In genomic region chr1:228272331-228272791, GRCh38 we compare ENCODE assay signal across 19 cellular contexts.
DNase-seq lines count a peak whose midpoint lies in the region; ATAC-seq, FAIRE-seq and TF ChIP-seq lines count a peak whose summit lies in the region.
"Had no signal": no experiment of that assay in that cellular context is flagged by ENCODE, and none has a peak within 500 bp of the region (broad histone marks: within the 10 kb centered on the region; RNA-seq: fewer than 3 reads in every experiment).

No MANE protein-coding gene starts in this region.

- DNase-seq in cardiac septum (ENCODE audit: low spot score) (peak; percentile 36), right atrium auricular region (ENCODE audit: low spot score) (no peak), K562 (ENCODE audit: extremely low read depth in 1 of 4, low spot score in 3 of 4) (no peak), neural crest cell (ENCODE audit: low read depth, low spot score) (no peak), upper lobe of right lung (peak; percentile 32), cortex of kidney (lab: John Stamatoyannopoulos, UW) (no peak), NCI-H526 (lab: John Stamatoyannopoulos, UW) (no peak)
- DNase-seq: GF-D8, KG1, NCI-H1436, NCI-H2029, NCI-H774, PC-3 had no signal

- H3K9ac ChIP-seq in K562 (ENCODE audit: insufficient read depth in 1 of 2, low read depth in 2 of 2, low read length in 2 of 2): no peak overlapping the region
- H3K9ac ChIP-seq: BLaER1 treated with 17β-estradiol and CSF1 and Interleukin-3, amounts not matched to agents 10 nM and 100 nM had no signal

- TF ChIP-seq POLR2A in K562 (conservative IDR thresholded peaks at IDR 0.05): no peak

- POLR2A ChIA-PET in K562 (lab: Yijun Ruan, JAX): interaction anchor here (0.6 kb wide), 1 partner anchor 207 kb away, joined by 3 read pairs; no protein-coding TSS in a partner anchor

- H3K27ac ChIP-seq in right atrium auricular region (peak overlapping the region in 1 of 2 donors; percentile 16), K562 (ENCODE audit: extremely low read depth, low read depth, low read length) (no peak overlapping the region), upper lobe of right lung (no peak overlapping the region)
- H3K27ac ChIP-seq: A549; BLaER1 treated with 17β-estradiol and CSF1 and Interleukin-3, amounts not matched to agents 10 nM and 100 nM; RWPE1 had no signal

- TF ChIP-seq EP300 in K562 (IDR thresholded peaks at IDR 0.05; ENCODE audit: low read length): no peak

- in situ Hi-C loops in K562 (cut with MboI): no loop called here

- H3K27me3 ChIP-seq in right atrium auricular region (no peaks in the 10 kb centered on the region), K562 (ENCODE audit: control insufficient read depth in 2 of 2, insufficient read depth in 2 of 2, low read length in 2 of 2) (no peaks in the 10 kb centered on the region), upper lobe of right lung (no peaks in the 10 kb centered on the region)
- H3K27me3 ChIP-seq: BLaER1 treated with 17β-estradiol and CSF1 and Interleukin-3, amounts not matched to agents 10 nM and 100 nM had no signal

- H3K36me3 ChIP-seq in right atrium auricular region (peaks cover 69% of the 10 kb centered on the region), K562 (ENCODE audit: control insufficient read depth, insufficient read depth, low read length) (peaks cover 7% of the 10 kb centered on the region; the same call in 1 of the 3 replicates), upper lobe of right lung (no peaks in the 10 kb centered on the region)

- H3K9me1 ChIP-seq in K562 (ENCODE audit: control insufficient read depth, insufficient read depth, low read length): peaks cover 6% of the 10 kb centered on the region

- H2AFZ ChIP-seq in K562 (ENCODE audit: low read depth, low read length): no peak overlapping the region
- H2AFZ ChIP-seq: GM23338 had no signal

- peak overlapping the region; percentile 57 for H3K27ac Mint-ChIP-seq in neural crest cell (ENCODE audit: unreplicated experiment)
- H3K27ac Mint-ChIP-seq: GM23338 had no signal

- CTCF ChIA-PET in K562 (lab: Yijun Ruan, JAX; ENCODE audit: low intra/inter-chr PET ratio): no interaction called here

- intact Hi-C loops in cardiac septum (cut with DNase I): no loop called here
- intact Hi-C loops in K562 (cut with micrococcal nuclease): no loop called here
- intact Hi-C loops in upper lobe of right lung (cut with DNase I): no loop called here

- H3K9me3 ChIP-seq in right atrium auricular region: no peaks in the 10 kb centered on the region
- no peaks in the 10 kb centered on the region for H3K9me3 ChIP-seq in K562 (replicated peaks; ENCODE audit: control insufficient read depth, insufficient read depth, low read depth, low read length)
- no peaks in the 10 kb centered on the region for H3K9me3 ChIP-seq in upper lobe of right lung
- H3K9me3 ChIP-seq: A549; BLaER1 treated with 17β-estradiol and CSF1 and Interleukin-3, amounts not matched to agents 10 nM and 100 nM had no signal

- H3K4me1 ChIP-seq in right atrium auricular region (peaks cover 0 to 33% of the 10 kb centered on the region in 2 donors), K562 (replicated peaks in 1 of 2; ENCODE audit: control insufficient read depth in 2 of 2, insufficient read depth in 2 of 2, low read length in 2 of 2) (peaks cover 7 to 67% of the 10 kb centered on the region in 2 experiments; a peak in 4 of 5 replicates), upper lobe of right lung (peaks cover 4% of the 10 kb centered on the region)
- H3K4me1 ChIP-seq: A549 had no signal

- H3K4me3 ChIP-seq in right atrium auricular region (no peak overlapping the region), K562 (no peak overlapping the region), upper lobe of right lung (no peak overlapping the region)
- H3K4me3 ChIP-seq: A549; BLaER1 treated with 17β-estradiol and CSF1 and Interleukin-3, amounts not matched to agents 10 nM and 100 nM; GM23338 had no signal

- ATAC-seq in K562 (no peak), upper lobe of right lung (no peak), HG03469 (IDR thresholded peaks at IDR 0.05; ENCODE audit: unreplicated experiment) (no peak)
- ATAC-seq: A549, GM23338, PC-3 had no signal

- no peaks in the 10 kb centered on the region for H4K20me1 ChIP-seq in K562 (replicated peaks; ENCODE audit: control insufficient read depth, insufficient read depth, low read length)

- no peak for TF ChIP-seq RAD21 in K562 (CRISPR knock-in tag; conservative IDR thresholded peaks at IDR 0.05 in 1 of 2, IDR thresholded peaks at IDR 0.05 in 1 of 2)

- BruUV-seq in K562 (replicated peaks; lab: Mats Ljungman, UMichigan): no TSS peak

- 33% methylated on average over 7 of the region's 7 CpGs for whole genome bisulfite sequencing in K562 (ENCODE audit: insufficient coverage, low coverage, missing lambda C conversion rate)

- H3K36me3 Mint-ChIP-seq in neural crest cell (ENCODE audit: low read depth): peaks cover 3% of the 10 kb centered on the region

- TF ChIP-seq CTCF in right atrium auricular region (IDR thresholded peaks at IDR 0.05) (no peak), K562 (IDR thresholded peaks at IDR 0.05 in 2 of 3, conservative IDR thresholded peaks at IDR 0.05 in 1 of 3; ENCODE audit: insufficient read depth in 2 of 3, low read depth in 1 of 3, low read length in 3 of 3) (no peak), neural crest cell (conservative IDR thresholded peaks at IDR 0.05) (no peak), upper lobe of right lung (IDR thresholded peaks at IDR 0.05) (no peak)

- no peaks in the 10 kb centered on the region for H3K4me1 Mint-ChIP-seq in neural crest cell

- no peaks in the 10 kb centered on the region for H3K27me3 Mint-ChIP-seq in neural crest cell (ENCODE audit: low read depth)

- no peak overlapping the region for H3K4me2 ChIP-seq in K562 (ENCODE audit: insufficient read depth, low read length)
- H3K4me2 ChIP-seq: A549; BLaER1 treated with 17β-estradiol and CSF1 and Interleukin-3, amounts not matched to agents 10 nM and 100 nM; GM23338 had no signal

- no peak for FAIRE-seq in K562 (lab: Jason Lieb, UNC)
- FAIRE-seq: A549, GM12891 had no signal

- no peak overlapping the region for H3K4me3 Mint-ChIP-seq in neural crest cell
- H3K4me3 Mint-ChIP-seq: GM23338 had no signal

- H3K9me3 Mint-ChIP-seq in neural crest cell: no peaks in the 10 kb centered on the region
- H3K9me3 Mint-ChIP-seq: GM23338 had no signal

- H3K79me2 ChIP-seq in K562 (ENCODE audit: control insufficient read depth, insufficient read depth, low read length): peaks cover 2% of the 10 kb centered on the region; the same call in 1 of the 3 replicates

TF ChIP-seq in K562, 482 proteins besides CTCF, POLR2A, EP300 and RAD21:
- TF ChIP-seq RBFOX2 (IDR thresholded peaks at IDR 0.05; ENCODE audit: low read depth, low read length): 0 out of 2 replicates have a peak, but pooled peaks have one; percentile 24
- TF ChIP-seq HDAC8 (tag; IDR thresholded peaks at IDR 0.05): no peak
- TF ChIP-seq STAT5B (CRISPR knock-in tag; IDR thresholded peaks at IDR 0.05): no peak
TF ChIP-seq in K562: peak in this region for 1.

Comparison
In these comparisons a context has a peak if more than half of its experiments do, and no peak if none do; other contexts are left out.
1. DNase-seq: peak in cardiac septum (single experiment) and upper lobe of right lung (single experiment); none in right atrium auricular region (single experiment), K562 (0 of 4), neural crest cell (single experiment), cortex of kidney (single experiment) and NCI-H526 (0 of 2).